In the genomic region with DNA sequence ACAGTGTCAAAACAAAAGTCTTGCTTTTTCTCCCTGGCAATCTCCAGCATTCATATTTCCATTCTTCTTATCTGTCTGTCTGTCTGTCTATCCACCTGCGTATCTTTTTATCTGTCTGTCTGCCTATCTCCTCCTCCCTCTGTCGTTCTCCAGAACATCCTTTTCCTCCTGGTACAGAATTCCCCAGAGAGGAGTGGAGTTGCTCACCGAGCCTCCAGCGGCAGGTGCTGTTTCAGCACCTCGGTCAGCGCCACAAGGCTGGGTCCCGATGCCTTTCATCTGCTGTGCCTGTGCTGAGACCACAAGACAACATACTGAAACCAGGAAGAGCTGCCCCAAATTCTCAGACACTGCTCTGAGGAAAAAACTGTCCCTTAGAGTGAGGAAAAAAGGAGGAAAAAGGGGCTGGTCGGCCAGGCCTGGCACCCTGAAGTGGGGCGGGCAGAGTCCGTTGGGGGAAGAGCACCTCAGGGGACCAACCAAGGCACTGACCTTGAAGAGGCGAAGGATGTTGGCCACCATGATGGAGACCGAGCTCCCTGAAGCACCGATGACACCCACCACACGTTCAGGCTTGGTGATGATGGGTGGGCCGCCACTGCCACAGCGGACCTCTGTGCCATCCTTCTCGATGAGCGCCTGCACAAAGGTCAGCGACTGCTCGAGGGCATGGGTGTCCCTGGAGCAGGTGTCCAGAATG, we compare ENCODE assay signal across 8 cellular contexts. TPM values are rescaled to one million over a fixed set of nuclear protein-coding genes. Genes with fewer than 3 reads are reported as not detected.
DNase-seq lines count a peak whose midpoint lies in the region; ATAC-seq and TF ChIP-seq lines count a peak whose summit lies in the region.

No MANE protein-coding gene starts in this region.

- peaks cover 37% of the 10 kb centered on the region for H3K27me3 Mint-ChIP-seq in activated CD8-positive, alpha-beta T cell treated with anti-CD3 and anti-CD28 coated beads for 36 hours
- peaks cover 30% of the 10 kb centered on the region for H3K27me3 Mint-ChIP-seq in chondrocyte (ENCODE audit: low read depth)

- no peaks in the 10 kb centered on the region for H3K9me3 ChIP-seq in DND-41 (ENCODE audit: insufficient read depth, low read length, severe bottlenecking)

- H3K36me3 Mint-ChIP-seq in activated CD8-positive, alpha-beta T cell treated with anti-CD3 and anti-CD28 coated beads for 36 hours (ENCODE audit: low read depth): no peaks in the 10 kb centered on the region
- no peaks in the 10 kb centered on the region for H3K36me3 Mint-ChIP-seq in chondrocyte (ENCODE audit: low read depth)

- H3K4me2 ChIP-seq in DND-41 (ENCODE audit: insufficient read depth, low read length): no peak overlapping the region

- no peak overlapping the region for H2AFZ ChIP-seq in DND-41 (ENCODE audit: low read depth, low read length)

- H3K4me3 ChIP-seq in DND-41 (ENCODE audit: low read depth in 1 of 2, low read length in 2 of 2): no peak overlapping the region

- no peak for TF ChIP-seq CTCF in DND-41 (IDR thresholded peaks at IDR 0.05; ENCODE audit: borderline replicate concordance, extremely low read depth, low read length, poor library complexity, severe bottlenecking)
- no peak for TF ChIP-seq CTCF in activated CD8-positive, alpha-beta T cell treated with anti-CD3 and anti-CD28 coated beads for 36 hours (IDR thresholded peaks at IDR 0.05)
- no peak for TF ChIP-seq CTCF in chondrocyte (IDR thresholded peaks at IDR 0.05)

- H3K9me3 Mint-ChIP-seq in activated CD8-positive, alpha-beta T cell treated with anti-CD3 and anti-CD28 coated beads for 36 hours: no peaks in the 10 kb centered on the region
- H3K9me3 Mint-ChIP-seq in chondrocyte (ENCODE audit: low read depth): no peaks in the 10 kb centered on the region

- H4K20me1 ChIP-seq in DND-41 (ENCODE audit: insufficient read depth, low read length): peaks cover 16% of the 10 kb centered on the region

- intact Hi-C loops in activated CD8-positive, alpha-beta T cell treated with anti-CD3 and anti-CD28 coated beads for 36 hours (cut with micrococcal nuclease): no loop called here
- intact Hi-C loops in posterior cingulate gyrus (cut with DNase I): no loop called here

- in situ Hi-C loops in KBM-7 (cut with MboI; ENCODE audit: low pct_unique_long_range_greater_than_20kb, low sequenced_read_pairs): no loop called here

- no peak overlapping the region for H3K9ac ChIP-seq in DND-41 (ENCODE audit: low read depth, low read length)

- H3K4me1 ChIP-seq in DND-41 (ENCODE audit: insufficient read depth, low read length): no peaks in the 10 kb centered on the region

- H3K4me3 Mint-ChIP-seq in activated CD8-positive, alpha-beta T cell treated with anti-CD3 and anti-CD28 coated beads for 36 hours: no peak overlapping the region
- H3K4me3 Mint-ChIP-seq in chondrocyte (ENCODE audit: unreplicated experiment): no peak overlapping the region

- POLR2A ChIA-PET in activated CD8-positive, alpha-beta T cell treated with anti-CD3 and anti-CD28 coated beads for 36 hours (lab: Charles Lee): no interaction called here

- no peaks in the 10 kb centered on the region for H3K4me1 Mint-ChIP-seq in activated CD8-positive, alpha-beta T cell treated with anti-CD3 and anti-CD28 coated beads for 36 hours (ENCODE audit: low read depth)
- H3K4me1 Mint-ChIP-seq in chondrocyte (ENCODE audit: low read depth): no peaks in the 10 kb centered on the region

- no peak overlapping the region for H3K27ac Mint-ChIP-seq in activated CD8-positive, alpha-beta T cell treated with anti-CD3 and anti-CD28 coated beads for 36 hours
- no peak overlapping the region for H3K27ac Mint-ChIP-seq in chondrocyte (ENCODE audit: unreplicated experiment)

- ATAC-seq in DND-41 (ENCODE audit: insufficient read depth, low read depth): peak; percentile 98
- no peak for ATAC-seq in activated CD8-positive, alpha-beta T cell treated with anti-CD3 and anti-CD28 coated beads for 36 hours

- no peaks in the 10 kb centered on the region for H3K36me3 ChIP-seq in DND-41 (ENCODE audit: insufficient read depth, low read length)

- H3K27me3 ChIP-seq in DND-41 (ENCODE audit: insufficient read depth, low read length, poor library complexity): no peaks in the 10 kb centered on the region

- CTCF ChIA-PET in activated CD8-positive, alpha-beta T cell treated with anti-CD3 and anti-CD28 coated beads for 36 hours (lab: Charles Lee): no interaction called here

- DNase-seq in DND-41 (peak; percentile 85), KBM-7 (peak; percentile 41), islet precursor cell (peak; percentile 90), GF-D8 (lab: John Stamatoyannopoulos, UW) (no peak), chondrocyte (ENCODE audit: low spot score) (no peak), posterior cingulate gyrus (no peak), NCI-H446 treated with DMSO at 0.1 percent for 48 hours (lab: John Stamatoyannopoulos, UW) (no peak)
- DNase-seq in activated CD8-positive, alpha-beta T cell treated with anti-CD3 and anti-CD28 coated beads for 36 hours: peak; percentile 43

- no peaks in the 10 kb centered on the region for H3K79me2 ChIP-seq in DND-41 (ENCODE audit: insufficient read depth, low read length)

- no peak overlapping the region for H3K27ac ChIP-seq in DND-41 (ENCODE audit: low read length)

RNA-seq across cellular contexts. Expression of a gene that starts 13.3 kb away (rescaled TPM):
- under 1 TPM; 0.11 to 0.14 TPM for total RNA-seq in activated CD8-positive, alpha-beta T cell treated with anti-CD3 and anti-CD28 coated beads for 36 hours
- 0.26 to 0.92 TPM (median 0.27 TPM) in 3 replicates for total RNA-seq in chondrocyte

Comparison
In these comparisons a context has a peak if more than half of its experiments do, and no peak if none do; other contexts are left out.
1. DNase-seq: peak in DND-41 (single experiment), KBM-7 (single experiment), activated CD8-positive, alpha-beta T cell treated with anti-CD3 and anti-CD28 coated beads for 36 hours (single experiment) and islet precursor cell (single experiment); none in GF-D8 (single experiment), chondrocyte (single experiment), posterior cingulate gyrus (0 of 10) and NCI-H446 treated with DMSO at 0.1 percent for 48 hours (single experiment).